In genomic region chr11:126257764-126258163, GRCh38 we compare ENCODE assay signal across 1 cellular context.
A peak's percentile ranks its signal among the peaks of the same experiment; 100 is the strongest.
TF ChIP-seq lines count a peak whose summit lies in the region.

No MANE protein-coding gene starts in this region.

TF ChIP-seq in SK-N-SH, 30 proteins besides CTCF, POLR2A, EP300 and RAD21:
- no peak for TF ChIP-seq FOXJ3 (CRISPR knock-in tag; IDR thresholded peaks at IDR 0.05)
- peak; percentile 25; the same call in 1 of the 2 replicates for TF ChIP-seq NFIC (IDR thresholded peaks at IDR 0.05; ENCODE audit: borderline replicate concordance)
- peak; percentile 55 for TF ChIP-seq JUND (IDR thresholded peaks at IDR 0.05)
- TF ChIP-seq MXI1 (IDR thresholded peaks at IDR 0.05; ENCODE audit: low read depth, low read length) = no peak
- TF ChIP-seq FOSL2 (IDR thresholded peaks at IDR 0.05; ENCODE audit: borderline replicate concordance, low read depth) = peak; percentile 67; the same call in 1 of the 2 replicates
